Comparison of ENCODE assay signal across 1 cellular context in genomic region chr1:20718343-20718882, GRCh38.
A peak's percentile ranks its signal among the peaks of the same experiment; 100 is the strongest.
TF ChIP-seq lines count a peak whose summit lies in the region.
"Not testable (repeated sequence)": the region's sequence is repeated elsewhere in the genome, so short reads cannot be mapped to it uniquely, and the experiment has no call there.

No MANE protein-coding gene starts in this region.

TF ChIP-seq in K562, 482 proteins besides CTCF, POLR2A, EP300 and RAD21:
- TF ChIP-seq CEBPG (CRISPR knock-in tag; IDR thresholded peaks at IDR 0.05), result peak; percentile 35
- peak; percentile 15 to 50; a peak in 2 of 4 replicates for TF ChIP-seq CEBPG (tag; conservative IDR thresholded peaks at IDR 0.05 in 1 of 2, IDR thresholded peaks at IDR 0.05 in 1 of 2)
- not testable (repeated sequence) for TF ChIP-seq TEAD4 (IDR thresholded peaks at IDR 0.05; ENCODE audit: low read length); ATF3 (CRISPR knock-in tag; conservative IDR thresholded peaks at IDR 0.05)
- 0 out of 2 replicates have a peak, but pooled peaks have one; percentile 23 for TF ChIP-seq TEAD4 (CRISPR knock-in tag; IDR thresholded peaks at IDR 0.05; ENCODE audit: borderline replicate concordance)
- TF ChIP-seq ATF3 (IDR thresholded peaks at IDR 0.05), result peak; percentile 68
- peak; percentile 9; the same call in 1 of the 2 replicates for TF ChIP-seq ZFX (CRISPR knock-in tag; IDR thresholded peaks at IDR 0.05)
- peak; percentile 48; the same call in 1 of the 2 replicates for TF ChIP-seq ZNF232 (CRISPR knock-in tag; IDR thresholded peaks at IDR 0.05)
- peak; percentile 70 for TF ChIP-seq CEBPB (tag; IDR thresholded peaks at IDR 0.05)
